ENCODE assay signal across 12 cellular contexts in the genomic region with DNA sequence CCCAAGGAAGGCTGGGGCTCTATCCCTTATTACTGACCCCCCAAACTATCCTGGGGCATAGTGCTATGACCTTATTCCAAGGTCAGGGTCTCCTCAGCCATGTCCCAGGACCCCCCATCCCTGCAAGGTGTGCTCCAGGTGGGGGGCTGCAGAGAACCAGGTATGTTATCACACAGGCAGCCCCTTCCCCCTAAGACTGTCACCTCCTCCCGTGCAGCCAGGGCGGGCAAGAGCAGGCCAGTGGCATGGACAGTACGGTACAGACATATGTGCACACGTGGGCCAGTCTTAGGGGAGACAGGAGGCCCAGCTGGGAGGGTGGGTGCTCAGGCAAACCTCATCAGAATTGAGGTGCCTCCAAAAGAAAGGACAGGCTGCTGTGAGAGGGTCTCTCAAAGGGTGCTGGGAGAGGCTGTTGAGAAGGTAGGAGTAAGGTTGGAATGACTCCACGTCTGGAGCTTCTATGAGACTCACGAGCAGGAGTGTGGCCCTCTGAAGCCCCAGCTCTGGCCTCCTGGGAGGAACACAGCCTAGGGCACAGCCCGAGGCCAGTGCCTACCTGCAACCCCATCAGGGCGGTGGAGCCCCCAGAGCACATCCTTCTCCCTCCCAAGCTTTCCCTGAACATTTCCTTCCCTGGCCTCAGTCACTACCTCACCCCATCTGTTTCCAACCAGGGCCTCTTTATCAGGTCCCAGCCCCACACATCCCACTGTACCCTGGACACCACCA. TPM values are rescaled to one million over a fixed set of nuclear protein-coding genes. Genes with fewer than 3 reads are reported as not detected.
DNase-seq lines count a peak whose midpoint lies in the region; ATAC-seq and TF ChIP-seq lines count a peak whose summit lies in the region.
"Had no signal": no experiment of that assay in that cellular context is flagged by ENCODE, and none has a peak within 500 bp of the region (broad histone marks: within the 10 kb centered on the region; RNA-seq: fewer than 3 reads in every experiment).

No MANE protein-coding gene starts in this region.

- H3K4me3 ChIP-seq in RWPE2 (ENCODE audit: severe bottlenecking): no peak overlapping the region
- H3K4me3 ChIP-seq in fibroblast of lung (replicated peaks in 1 of 4; ENCODE audit: control extremely low read depth in 1 of 4, insufficient read depth in 1 of 4, low read depth in 3 of 4, low read length in 4 of 4): no peak overlapping the region
- H3K4me3 ChIP-seq in spleen: no peak overlapping the region
- H3K4me3 ChIP-seq in body of pancreas: no peak overlapping the region
- H3K4me3 ChIP-seq: HAP-1 had no signal

- H3K27ac ChIP-seq in RWPE2 (ENCODE audit: poor library complexity, severe bottlenecking) (peak overlapping the region; percentile 98), fibroblast of lung (ENCODE audit: insufficient read depth, low read length) (peak overlapping the region; percentile 95), spleen (peak overlapping the region in 6 of 8 donors; percentile 1 to 79 (median 74)), body of pancreas (no peak overlapping the region)

- no peaks in the 10 kb centered on the region for H3K79me2 ChIP-seq in fibroblast of lung (ENCODE audit: control insufficient read depth, insufficient read depth, low read length)

- H2AFZ ChIP-seq in fibroblast of lung (ENCODE audit: low read length): no peak overlapping the region

- no peak for ATAC-seq in RWPE2 (ENCODE audit: low read depth)
- ATAC-seq in GM21381 (IDR thresholded peaks at IDR 0.05; ENCODE audit: unreplicated experiment): no peak
- ATAC-seq in body of pancreas: no peak

- TF ChIP-seq CTCF in RWPE2 (IDR thresholded peaks at IDR 0.05; ENCODE audit: poor library complexity, severe bottlenecking) (no peak), fibroblast of lung (conservative IDR thresholded peaks at IDR 0.05 in 1 of 2, IDR thresholded peaks at IDR 0.05 in 1 of 2; ENCODE audit: low read depth in 1 of 2, low read length in 2 of 2) (no peak), spleen (IDR thresholded peaks at IDR 0.05 in 8 of 11, conservative IDR thresholded peaks at IDR 0.05 in 3 of 11) (no peak), body of pancreas (IDR thresholded peaks at IDR 0.05) (no peak)

- no peak for TF ChIP-seq POLR2A in spleen (IDR thresholded peaks at IDR 0.05)
- TF ChIP-seq POLR2A in body of pancreas (IDR thresholded peaks at IDR 0.05): no peak

- H3K36me3 ChIP-seq in RWPE2 (ENCODE audit: low read depth) (peaks cover 59% of the 10 kb centered on the region), fibroblast of lung (ENCODE audit: control insufficient read depth, insufficient read depth, low read length) (peaks cover 25% of the 10 kb centered on the region), spleen (peaks cover 10 to 53% (median 48%) of the 10 kb centered on the region in 6 donors), body of pancreas (replicated peaks in 1 of 2; ENCODE audit: insufficient read depth in 1 of 2, low read depth in 2 of 2) (peaks cover 14 to 31% of the 10 kb centered on the region in 2 donors)

- no peaks in the 10 kb centered on the region for H3K27me3 ChIP-seq in RWPE2 (ENCODE audit: insufficient read depth, poor library complexity, severe bottlenecking)
- no peaks in the 10 kb centered on the region for H3K27me3 ChIP-seq in fibroblast of lung (ENCODE audit: control insufficient read depth, insufficient read depth, low read length)
- peaks cover 0 to 43% (median 16%) of the 10 kb centered on the region in 7 donors for H3K27me3 ChIP-seq in spleen (replicated peaks in 1 of 7)
- no peaks in the 10 kb centered on the region for H3K27me3 ChIP-seq in body of pancreas

- 78 to 87% (median 82%) methylated on average over 8 of the region's 8 CpGs for WGBS in spleen, 5 donors
- 60 to 66% methylated on average over 8 of the region's 8 CpGs for WGBS in body of pancreas, 2 donors

- no peak overlapping the region for H3K4me2 ChIP-seq in fibroblast of lung (ENCODE audit: extremely low read depth, insufficient read depth, low read length)

- DNase-seq in RWPE2 (ENCODE audit: low spot score): no peak
- DNase-seq in fibroblast of lung (ENCODE audit: low read depth in 2 of 2): no peak
- no peak for DNase-seq in spleen
- DNase-seq in SKM-1 (lab: John Stamatoyannopoulos, UW; ENCODE audit: unreplicated experiment): no peak
- DNase-seq in body of pancreas: no peak
- DNase-seq: head of caudate nucleus, NCI-H748 treated with DMSO at 0.1 percent for 48 hours, T-helper 9 cell had no signal

- no peak overlapping the region for H3K9ac ChIP-seq in fibroblast of lung (ENCODE audit: insufficient read depth, low read length)

- H4K20me1 ChIP-seq in fibroblast of lung (ENCODE audit: control insufficient read depth, extremely low read depth, insufficient read depth, low read length): no peaks in the 10 kb centered on the region

- intact Hi-C loops in spleen (cut with DNase I; ENCODE audit: low total_unique reads) (no loop called here), body of pancreas (cut with DNase I) (no loop called here)

- H3K9me3 ChIP-seq in RWPE2 (ENCODE audit: severe bottlenecking) (no peaks in the 10 kb centered on the region), fibroblast of lung (ENCODE audit: control insufficient read depth, insufficient read depth, low read depth, low read length) (no peaks in the 10 kb centered on the region), spleen (no peaks in the 10 kb centered on the region), body of pancreas (no peaks in the 10 kb centered on the region)
- H3K9me3 ChIP-seq: HAP-1 had no signal

- H3K4me1 ChIP-seq in RWPE2 (ENCODE audit: insufficient read depth, poor library complexity, severe bottlenecking) (peaks cover 48% of the 10 kb centered on the region), fibroblast of lung (ENCODE audit: control insufficient read depth, extremely low read depth, insufficient read depth, low read length) (peaks cover 47% of the 10 kb centered on the region), spleen (peaks cover 0 to 46% (median 25%) of the 10 kb centered on the region in 6 donors), body of pancreas (peaks cover 13% of the 10 kb centered on the region)
- H3K4me1 ChIP-seq: HAP-1 had no signal

RNA-seq across cellular contexts. Expression of a gene that starts 1.7 kb away (rescaled TPM):
- total RNA-seq in fibroblast of lung (15.9 and 36.7 TPM in 2 replicates), spleen (10 to 100 TPM in 5 of 7 donors, 1 to 10 TPM in 2; 8.6 to 33.7 (median 13.5) TPM), body of pancreas (1 to 10 TPM in 1 of 2 donors, under 1 TPM in 1; 0.52 to 2.3 TPM)
- polyA plus RNA-seq in fibroblast of lung (3.4 and 3.6 TPM in 2 replicates), spleen (100 to 1,000 TPM in 2 of 3 donors, 10 to 100 TPM in 1; 39.7 to 144 (median 110) TPM)
- 14.5 and 16.0 TPM in 2 replicates for polyA plus RNA-seq in fibroblast of lung (2012)
- polyA minus RNA-seq in fibroblast of lung (ENCODE audit: low replicate concordance): 23.6 and 24.3 TPM in 2 replicates

RNA-seq across cellular contexts. Expression of a gene that starts 12.6 kb away (rescaled TPM):
- total RNA-seq in fibroblast of lung (294 and 366 TPM in 2 replicates), spleen (100 to 1,000 TPM; 126 to 222 (median 130) TPM), body of pancreas (100 to 1,000 TPM in 1 of 2 donors, 10 to 100 TPM in 1; 92.9 to 161 TPM)
- polyA plus RNA-seq in fibroblast of lung (226 and 289 TPM in 2 replicates), spleen (100 to 1,000 TPM in 1 of 3 donors, 10 to 100 TPM in 2; 88.6 to 128 (median 92.6) TPM)
- 236 and 297 TPM in 2 replicates for polyA plus RNA-seq in fibroblast of lung (2012)
- 1,337 and 1,368 TPM in 2 replicates for polyA minus RNA-seq in fibroblast of lung (ENCODE audit: low replicate concordance)

RNA-seq across cellular contexts. Expression of a gene that starts 24.7 kb away (rescaled TPM):
- not detected in 2 replicates for total RNA-seq in fibroblast of lung
- not detected in 2 replicates for polyA plus RNA-seq in fibroblast of lung
- polyA plus RNA-seq in fibroblast of lung (2012): not detected in 2 replicates
- not detected in 2 replicates for polyA minus RNA-seq in fibroblast of lung (ENCODE audit: low replicate concordance)
- not detected for total RNA-seq in spleen
- under 1 TPM in 2 of 3 donors, not detected in 1; 0.42 to 0.46 TPM for polyA plus RNA-seq in spleen
- not detected for total RNA-seq in body of pancreas
- total RNA-seq: cerebellum, temporal lobe had no signal

RNA-seq across cellular contexts. Expression of a gene that starts 33.3 kb away (rescaled TPM):
- 0.26 and 0.66 TPM in 2 replicates for total RNA-seq in fibroblast of lung
- polyA plus RNA-seq in fibroblast of lung: 0.07 and 0.27 TPM in 2 replicates
- polyA plus RNA-seq in fibroblast of lung (2012): 0.32 and 0.40 TPM in 2 replicates
- polyA minus RNA-seq in fibroblast of lung (ENCODE audit: low replicate concordance): 3.8 TPM in 1 of 2 replicates, not detected in the other
- total RNA-seq in spleen: under 1 TPM in 5 of 7 donors, not detected in 2; 0.20 to 0.60 (median 0.51) TPM
- under 1 TPM; 0.21 to 0.61 (median 0.45) TPM for polyA plus RNA-seq in spleen
- total RNA-seq in body of pancreas: not detected
- total RNA-seq: temporal lobe had no signal

RNA-seq across cellular contexts. Expression of a gene that starts 38.4 kb away (rescaled TPM):
- total RNA-seq in fibroblast of lung (32.9 and 36.3 TPM in 2 replicates), spleen (10 to 100 TPM; 18.0 to 59.7 (median 23.1) TPM), body of pancreas (10 to 100 TPM; 17.8 to 35.0 TPM)
- polyA plus RNA-seq in fibroblast of lung (13.3 and 20.9 TPM in 2 replicates), spleen (10 to 100 TPM in 2 of 3 donors, 1 to 10 TPM in 1; 8.5 to 21.6 (median 17.1) TPM)
- polyA plus RNA-seq in fibroblast of lung (2012): 9.4 and 16.6 TPM in 2 replicates
- 29.8 and 88.3 TPM in 2 replicates for polyA minus RNA-seq in fibroblast of lung (ENCODE audit: low replicate concordance)

Comparison
In these comparisons a context has a peak if more than half of its experiments do, and no peak if none do; other contexts are left out.
1. H3K27ac ChIP-seq: peak in RWPE2 (single experiment), fibroblast of lung (single experiment) and spleen (6 of 8); none in body of pancreas (0 of 4).